Comparison of ENCODE assay signal across 9 cellular contexts in the genomic region with DNA sequence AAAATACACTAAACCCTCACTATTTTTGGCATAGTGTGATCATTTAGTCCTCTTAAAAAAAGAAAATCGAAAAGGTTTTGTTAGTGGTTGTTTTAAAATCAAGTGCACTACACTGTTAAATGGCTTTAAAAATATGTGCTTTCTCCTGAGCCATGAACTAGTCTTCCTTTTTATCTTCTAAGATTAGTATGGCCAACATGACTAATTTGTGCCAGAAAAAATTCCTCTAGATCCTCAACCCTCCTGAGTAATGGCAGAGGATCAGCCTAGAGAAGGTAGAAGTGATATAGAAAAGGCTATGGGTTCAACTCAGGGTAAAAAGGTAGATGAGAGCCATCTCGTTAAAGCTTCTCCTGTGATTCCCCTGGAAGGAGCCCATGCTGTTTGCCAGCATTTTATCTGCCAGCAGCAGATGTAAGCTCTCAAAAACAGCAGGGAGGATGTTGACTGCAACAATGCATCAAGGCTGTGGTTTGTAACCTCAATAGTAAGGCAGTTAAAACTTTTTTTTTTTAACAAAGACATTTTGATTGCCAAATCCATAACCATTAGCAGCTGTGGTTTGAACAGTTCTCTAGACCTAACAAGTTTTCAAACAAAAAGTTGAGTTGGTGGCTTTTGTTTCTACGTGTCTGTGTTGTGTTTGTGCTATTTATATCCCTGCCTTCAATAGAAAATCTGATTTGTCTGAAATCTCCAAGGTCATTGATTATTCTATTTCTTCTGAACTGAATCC. TPM values are rescaled to one million over a fixed set of nuclear protein-coding genes. Genes with fewer than 3 reads are reported as not detected.
A peak's percentile ranks its signal among the peaks of the same experiment; 100 is the strongest.
DNase-seq lines count a peak whose midpoint lies in the region; ATAC-seq and TF ChIP-seq lines count a peak whose summit lies in the region.
"Had no signal": no experiment of that assay in that cellular context is flagged by ENCODE, and none has a peak within 500 bp of the region (broad histone marks: within the 10 kb centered on the region; RNA-seq: fewer than 3 reads in every experiment).

No MANE protein-coding gene starts in this region.

- TF ChIP-seq EP300 in sigmoid colon (IDR thresholded peaks at IDR 0.05), result no peak

- no peak for TF ChIP-seq CTCF in foreskin keratinocyte (conservative IDR thresholded peaks at IDR 0.05)
- no peak for TF ChIP-seq CTCF in sigmoid colon (IDR thresholded peaks at IDR 0.05)

- 27 to 66% methylated on average over 3 of the region's 3 CpGs for WGBS in sigmoid colon, 2 donors

- DNase-seq in activated gamma-delta T cell treated with Interleukin-2 at 50 U/mL for 16 hours, result peak; percentile 40
- DNase-seq in activated gamma-delta T cell (lab: John Stamatoyannopoulos, UW), result no peak
- DNase-seq in NCI-H2171 treated with DMSO at 0.1 percent for 48 hours (lab: John Stamatoyannopoulos, UW), result peak; percentile 71
- DNase-seq in activated T-cell treated with anti-CD3 and anti-CD28 coated beads for 4 hours, result peak; percentile 20
- peak; percentile 55 to 61 for DNase-seq in foreskin keratinocyte
- peak; percentile 78 for DNase-seq in sigmoid colon
- no peak for DNase-seq in left lobe of liver (ENCODE audit: low spot score)

- peaks cover 0 to 38% (median 16%) of the 10 kb centered on the region in 4 donors for H3K36me3 ChIP-seq in sigmoid colon

- no peak for TF ChIP-seq POLR2A in sigmoid colon (IDR thresholded peaks at IDR 0.05)

- H3K9me3 ChIP-seq in sigmoid colon, result no peaks in the 10 kb centered on the region
- H3K9me3 ChIP-seq: tibial nerve had no signal

- no peak overlapping the region for H3K27ac ChIP-seq in foreskin keratinocyte
- peak overlapping the region in 3 of 4 donors; percentile 27 to 55 (median 53) for H3K27ac ChIP-seq in sigmoid colon

- intact Hi-C loops in sigmoid colon (cut with DNase I), result no loop called here

- ATAC-seq in foreskin keratinocyte (no peak), left lobe of liver (no peak), HG02885 (IDR thresholded peaks at IDR 0.05; ENCODE audit: poor library complexity, unreplicated experiment) (no peak)

- H3K4me3 ChIP-seq in sigmoid colon, result no peak overlapping the region
- H3K4me3 ChIP-seq: tibial nerve had no signal

- peaks cover 9% of the 10 kb centered on the region for H3K4me1 ChIP-seq in foreskin keratinocyte
- H3K4me1 ChIP-seq in sigmoid colon, result peaks cover 0 to 16% (median 5%) of the 10 kb centered on the region in 4 donors

- H3K27me3 ChIP-seq in foreskin keratinocyte, result no peaks in the 10 kb centered on the region
- H3K27me3 ChIP-seq in sigmoid colon, result no peaks in the 10 kb centered on the region
- H3K27me3 ChIP-seq: tibial nerve had no signal

RNA-seq across cellular contexts. Expression of a gene that starts 30.2 kb away (rescaled TPM):
- 20.9 and 22.0 TPM in 2 replicates for total RNA-seq in foreskin keratinocyte
- 4.1 and 5.1 TPM in 2 replicates for polyA plus RNA-seq in foreskin keratinocyte
- total RNA-seq in sigmoid colon, result 10 to 100 TPM; 29.6 to 35.2 (median 31.0) TPM
- 10 to 100 TPM in 1 of 3 donors, 1 to 10 TPM in 2; 4.8 to 13.5 (median 5.5) TPM for polyA plus RNA-seq in sigmoid colon
- 16.3 TPM for total RNA-seq in left lobe of liver

RNA-seq across cellular contexts. Expression of a gene that starts 42.5 kb away (rescaled TPM):
- total RNA-seq in foreskin keratinocyte (20.9 and 22.6 TPM in 2 replicates), sigmoid colon (10 to 100 TPM; 11.0 to 26.6 (median 12.2) TPM), left lobe of liver (8.5 TPM)
- polyA plus RNA-seq in foreskin keratinocyte (21.1 and 22.2 TPM in 2 replicates), sigmoid colon (10 to 100 TPM; 22.6 to 48.3 (median 47.4) TPM)

RNA-seq across cellular contexts. Expression of a gene that starts 48.9 kb away (rescaled TPM):
- total RNA-seq in foreskin keratinocyte (61.1 and 64.4 TPM in 2 replicates), sigmoid colon (1 to 10 TPM in 3 of 4 donors, not detected in 1; 1.1 to 3.9 (median 1.7) TPM), left lobe of liver (3.1 TPM)
- polyA plus RNA-seq in foreskin keratinocyte (88.0 and 105 TPM in 2 replicates), sigmoid colon (10 to 100 TPM in 2 of 3 donors, 1 to 10 TPM in 1; 9.0 to 83.0 (median 40.2) TPM)

Comparison
In these comparisons a context has a peak if more than half of its experiments do, and no peak if none do; other contexts are left out.
1. DNase-seq: peak in activated gamma-delta T cell treated with Interleukin-2 at 50 U/mL for 16 hours (single experiment), NCI-H2171 treated with DMSO at 0.1 percent for 48 hours (single experiment), activated T-cell treated with anti-CD3 and anti-CD28 coated beads for 4 hours (single experiment), foreskin keratinocyte (2 of 2) and sigmoid colon (single experiment); none in activated gamma-delta T cell (single experiment) and left lobe of liver (single experiment).
2. RNA of a gene that starts 48.9 kb away (total RNA-seq): 61.1 to 64.4 TPM in foreskin keratinocyte; 3.1 TPM in left lobe of liver (single experiment) and 1.1 to 3.9 TPM in sigmoid colon; every median in the first group is over 10 times any median in the second.